ENCODE assay signal across 16 cellular contexts in the genomic region with DNA sequence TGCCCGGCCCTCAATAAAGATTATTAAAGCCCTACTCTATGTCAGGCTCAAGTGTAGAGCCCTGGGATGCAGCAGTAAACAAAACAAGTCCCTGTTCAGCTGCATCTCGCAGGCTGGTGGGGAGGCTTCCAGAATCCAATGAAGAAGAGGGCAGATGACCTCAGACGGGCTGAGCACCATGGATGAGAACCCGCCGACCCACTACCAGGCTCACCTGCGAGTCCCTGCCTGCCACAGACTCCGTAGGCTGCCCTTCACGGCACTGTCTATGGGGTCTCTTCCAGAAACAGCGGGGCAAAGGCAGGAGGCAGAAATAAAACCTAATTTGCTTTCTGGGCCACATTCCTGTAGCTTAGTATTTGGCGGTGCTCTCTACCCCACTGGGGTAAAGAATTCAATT. TPM values are rescaled to one million over a fixed set of nuclear protein-coding genes. Genes with fewer than 3 reads are reported as not detected.
DNase-seq lines count a peak whose midpoint lies in the region; ATAC-seq and TF ChIP-seq lines count a peak whose summit lies in the region.
"Had no signal": no experiment of that assay in that cellular context is flagged by ENCODE, and none has a peak within 500 bp of the region (broad histone marks: within the 10 kb centered on the region; RNA-seq: fewer than 3 reads in every experiment).

No MANE protein-coding gene starts in this region.

- ATAC-seq in HG02981 (IDR thresholded peaks at IDR 0.05; ENCODE audit: unreplicated experiment) (no peak), GM19463 (IDR thresholded peaks at IDR 0.05; ENCODE audit: unreplicated experiment) (no peak), GM21515 (IDR thresholded peaks at IDR 0.05; ENCODE audit: unreplicated experiment) (no peak)
- ATAC-seq: A549, GM12878, HCT116 had no signal

- H4K20me1 ChIP-seq in BLaER1 treated with 17β-estradiol and CSF1 and Interleukin-3, amounts not matched to agents 10 nM and 100 nM, result peaks cover 5 to 100% (median 74%) of the 10 kb centered on the region in 11 experiments; a peak in 20 of 22 replicates
- peaks cover 3% of the 10 kb centered on the region; the same call in 1 of the 2 replicates for H4K20me1 ChIP-seq in KMS-11 (ENCODE audit: insufficient read depth)

- peaks cover 100% of the 10 kb centered on the region for H3K79me2 ChIP-seq in KMS-11 (ENCODE audit: insufficient read depth, low read depth)

- POLR2A ChIA-PET in RWPE1 (lab: Yijun Ruan, JAX; ENCODE audit: low non-redundant PET), result no interaction called here

- H3K27ac ChIP-seq in BLaER1 treated with 17β-estradiol and CSF1 and Interleukin-3, amounts not matched to agents 10 nM and 100 nM, result peak overlapping the region in 10 of 11 experiments; percentile 24 to 99 (median 82); a peak in 19 of 22 replicates
- H3K27ac ChIP-seq in KMS-11 (peak overlapping the region; percentile 72; the same call in 1 of the 2 replicates), RWPE1 (peak overlapping the region; percentile 14; the same call in 1 of the 2 replicates)
- H3K27ac ChIP-seq: A549 had no signal

- H3K4me3 ChIP-seq in BLaER1 treated with 17β-estradiol and CSF1 and Interleukin-3, amounts not matched to agents 10 nM and 100 nM, result no peak overlapping the region
- H3K4me3 ChIP-seq in KMS-11 (IDR thresholded peaks at IDR 0.05; ENCODE audit: insufficient read depth, low read depth, low read length), result no peak overlapping the region
- H3K4me3 ChIP-seq: A549, GM12878 had no signal

- intact Hi-C loops in posterior vena cava (cut with DNase I), result no loop called here

- CTCF ChIA-PET in RWPE1 (lab: Yijun Ruan, JAX), result interaction anchor here (0.6 kb wide), 1 partner anchor 94 kb away, joined by 5 read pairs; no protein-coding TSS in a partner anchor

- no peaks in the 10 kb centered on the region for H3K9me3 ChIP-seq in BLaER1 treated with 17β-estradiol and CSF1 and Interleukin-3, amounts not matched to agents 10 nM and 100 nM (replicated peaks in 1 of 11)
- H3K9me3 ChIP-seq: A549 had no signal

- DNase-seq in RWPE1 (ENCODE audit: low spot score) (no peak), posterior vena cava (ENCODE audit: low spot score) (peak; percentile 48)
- no peak for DNase-seq in activated T-cell treated with anti-CD3 and anti-CD28 coated beads, Interleukin-2, amount 50 U/mL, for 1 hour
- DNase-seq: CD4-positive, CD25-positive, alpha-beta regulatory T cell; DMS53; IMR-90; KBM-7 had no signal

- TF ChIP-seq CTCF in KMS-11 (conservative IDR thresholded peaks at IDR 0.05; ENCODE audit: low read depth, low read length) (no peak), RWPE1 (conservative IDR thresholded peaks at IDR 0.05; ENCODE audit: low read depth) (no peak)

- H3K36me3 ChIP-seq in BLaER1 treated with 17β-estradiol and CSF1 and Interleukin-3, amounts not matched to agents 10 nM and 100 nM, result peaks cover 25 to 76% (median 40%) of the 10 kb centered on the region in 11 experiments; a peak in 20 of 22 replicates
- no peaks in the 10 kb centered on the region for H3K36me3 ChIP-seq in KMS-11 (ENCODE audit: insufficient read depth)

- H3K9ac ChIP-seq in BLaER1 treated with 17β-estradiol and CSF1 and Interleukin-3, amounts not matched to agents 10 nM and 100 nM, result peak overlapping the region in 9 of 11 experiments; percentile 2 to 60 (median 56); a peak in 14 of 22 replicates
- H3K9ac ChIP-seq in KMS-11, result no peak overlapping the region

- no peaks in the 10 kb centered on the region for H3K27me3 ChIP-seq in BLaER1 treated with 17β-estradiol and CSF1 and Interleukin-3, amounts not matched to agents 10 nM and 100 nM
- H3K27me3 ChIP-seq in KMS-11 (ENCODE audit: insufficient read depth, low read depth), result no peaks in the 10 kb centered on the region

- H3K4me2 ChIP-seq in BLaER1 treated with 17β-estradiol and CSF1 and Interleukin-3, amounts not matched to agents 10 nM and 100 nM, result peak overlapping the region; percentile 84 to 100 (median 96)
- H3K4me2 ChIP-seq in KMS-11, result peak overlapping the region; percentile 99
- H3K4me2 ChIP-seq: A549 had no signal

- peaks cover 99 to 100% (median 100%) of the 10 kb centered on the region in 10 experiments for H3K4me1 ChIP-seq in BLaER1 treated with 17β-estradiol and CSF1 and Interleukin-3, amounts not matched to agents 10 nM and 100 nM
- H3K4me1 ChIP-seq in KMS-11 (ENCODE audit: low read depth, poor library complexity, severe bottlenecking), result peaks cover 100% of the 10 kb centered on the region
- H3K4me1 ChIP-seq: A549 had no signal

- no peak overlapping the region for H2AFZ ChIP-seq in KMS-11 (ENCODE audit: low read depth)

RNA-seq across cellular contexts. Expression of a gene that starts 22.7 kb away (rescaled TPM):
- 10 to 100 TPM; 25.8 to 30.1 TPM for total RNA-seq in posterior vena cava
- total RNA-seq: G401 had no signal

Comparison
In these comparisons a context has a peak if more than half of its experiments do, and no peak if none do; other contexts are left out.
1. H3K27ac ChIP-seq: peak in every context shown above with its lines; median percentile 82 in BLaER1 treated with 17β-estradiol and CSF1 and Interleukin-3, amounts not matched to agents 10 nM and 100 nM; 72 in KMS-11; 14 in RWPE1.